In the genomic region with DNA sequence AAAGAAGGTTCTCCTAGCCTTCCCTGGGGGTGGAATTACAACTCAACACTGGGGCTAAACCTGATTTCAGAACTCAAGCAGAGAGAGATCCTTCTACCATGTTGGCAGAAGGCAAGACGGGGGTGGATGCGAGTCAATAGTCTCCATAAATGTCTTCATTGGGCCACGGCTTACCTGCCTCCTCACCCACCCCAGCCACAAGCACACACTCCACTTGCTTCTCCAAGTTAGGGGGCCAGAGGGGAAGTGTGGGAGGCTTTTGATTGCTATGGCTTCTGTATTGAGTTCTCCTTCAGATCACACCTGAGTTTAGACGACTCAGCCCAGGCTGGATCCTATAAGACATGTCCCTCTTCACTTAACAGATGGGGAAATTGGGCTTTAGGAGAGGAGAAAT, we compare ENCODE assay signal across 19 cellular contexts.
DNase-seq lines count a peak whose midpoint lies in the region; ATAC-seq, FAIRE-seq and TF ChIP-seq lines count a peak whose summit lies in the region.
"Had no signal": no experiment of that assay in that cellular context is flagged by ENCODE, and none has a peak within 500 bp of the region (broad histone marks: within the 10 kb centered on the region; RNA-seq: fewer than 3 reads in every experiment).

No MANE protein-coding gene starts in this region.

- no peaks in the 10 kb centered on the region for H3K36me3 Mint-ChIP-seq in CD4-positive, alpha-beta memory T cell
- H3K36me3 Mint-ChIP-seq in H9 (ENCODE audit: insufficient read depth in 1 of 3, low read depth in 3 of 3) (peaks cover 0 to 5% (median 0%) of the 10 kb centered on the region in 3 experiments; a peak in 2 of 7 replicates), astrocyte (ENCODE audit: low read depth, unreplicated experiment) (peaks cover 4% of the 10 kb centered on the region), nephron progenitor cell (ENCODE audit: low read depth) (no peaks in the 10 kb centered on the region)
- H3K36me3 Mint-ChIP-seq: activated CD4-positive, alpha-beta memory T cell treated with anti-CD3 and anti-CD28 coated beads for 36 hours; natural killer cell had no signal

- no peak overlapping the region for H2BK15ac ChIP-seq in H9 (ENCODE audit: low read depth, low read length)

- no peak overlapping the region for H2BK12ac ChIP-seq in H9 (ENCODE audit: insufficient read length, low read depth, low read length)

- H3K4me3 Mint-ChIP-seq in CD4-positive, alpha-beta memory T cell: peak overlapping the region in 5 of 8 donors; percentile 16 to 66 (median 63)
- H3K4me3 Mint-ChIP-seq in H9 (peak overlapping the region; percentile 47 to 71), astrocyte (ENCODE audit: unreplicated experiment) (peak overlapping the region; percentile 50), nephron progenitor cell (peak overlapping the region; percentile 74)
- H3K4me3 Mint-ChIP-seq: activated CD4-positive, alpha-beta memory T cell treated with anti-CD3 and anti-CD28 coated beads for 36 hours; natural killer cell had no signal

- H3K4ac ChIP-seq in H9 (ENCODE audit: low read depth, low read length): no peak overlapping the region

- no peak for TF ChIP-seq CTCF in H9 (conservative IDR thresholded peaks at IDR 0.05)
- TF ChIP-seq CTCF in astrocyte (IDR thresholded peaks at IDR 0.05; ENCODE audit: insufficient read depth, low read depth, low read length): no peak
- TF ChIP-seq CTCF in nephron progenitor cell (IDR thresholded peaks at IDR 0.05): no peak

- no peaks in the 10 kb centered on the region for H3K9me3 ChIP-seq in CD4-positive, alpha-beta memory T cell (ENCODE audit: control insufficient read depth in 1 of 2, low read length in 2 of 2)
- H3K9me3 ChIP-seq in H9 (ENCODE audit: control insufficient read depth, low read depth, low read length): no peaks in the 10 kb centered on the region
- H3K9me3 ChIP-seq in astrocyte (ENCODE audit: insufficient read depth, low read depth, low read length): no peaks in the 10 kb centered on the region
- H3K9me3 ChIP-seq: HAP-1, lower lobe of right lung had no signal

- H3K4me1 ChIP-seq in CD4-positive, alpha-beta memory T cell (ENCODE audit: insufficient read depth, low read length): peaks cover 12% of the 10 kb centered on the region
- H3K4me1 ChIP-seq in H9 (ENCODE audit: insufficient read depth, low read length): no peaks in the 10 kb centered on the region; the same call in 1 of the 2 replicates
- peaks cover 12% of the 10 kb centered on the region for H3K4me1 ChIP-seq in astrocyte (ENCODE audit: insufficient read depth, low read length)
- H3K4me1 ChIP-seq: lower lobe of right lung had no signal

- H3K9me3 Mint-ChIP-seq in CD4-positive, alpha-beta memory T cell: no peaks in the 10 kb centered on the region
- H3K9me3 Mint-ChIP-seq in H9 (peaks cover 4 to 6% of the 10 kb centered on the region in 2 experiments; a peak in 4 of 5 replicates), astrocyte (ENCODE audit: unreplicated experiment) (peaks cover 6% of the 10 kb centered on the region), nephron progenitor cell (peaks cover 8% of the 10 kb centered on the region)
- H3K9me3 Mint-ChIP-seq: activated CD4-positive, alpha-beta memory T cell treated with anti-CD3 and anti-CD28 coated beads for 36 hours; natural killer cell had no signal

- no peak overlapping the region for H4K8ac ChIP-seq in H9 (replicated peaks; ENCODE audit: insufficient read length, low read depth, low read length)

- H3K4me1 Mint-ChIP-seq in CD4-positive, alpha-beta memory T cell: peaks cover 5 to 13% (median 10%) of the 10 kb centered on the region in 4 donors
- H3K4me1 Mint-ChIP-seq in H9 (peaks cover 29 to 33% of the 10 kb centered on the region in 2 experiments), astrocyte (ENCODE audit: low read depth, unreplicated experiment) (peaks cover 26% of the 10 kb centered on the region), nephron progenitor cell (peaks cover 40% of the 10 kb centered on the region)

- no peak overlapping the region for H2BK20ac ChIP-seq in H9 (ENCODE audit: low read depth, low read length, poor library complexity, severe bottlenecking)

- H3K18ac ChIP-seq in H9 (ENCODE audit: insufficient read length, low read depth, low read length): no peak overlapping the region

- H4K20me1 ChIP-seq in H9 (ENCODE audit: control insufficient read depth, insufficient read depth, insufficient read length) (no peaks in the 10 kb centered on the region), astrocyte (ENCODE audit: insufficient read depth, low read length) (no peaks in the 10 kb centered on the region)

- H3K27ac ChIP-seq in CD4-positive, alpha-beta memory T cell (ENCODE audit: low read depth, low read length): no peak overlapping the region
- no peak overlapping the region for H3K27ac ChIP-seq in H9 (ENCODE audit: insufficient read length, low read depth, low read length)
- no peak overlapping the region for H3K27ac ChIP-seq in astrocyte (ENCODE audit: low read depth, low read length)
- H3K27ac ChIP-seq: coronary artery, lower lobe of right lung had no signal

- no peak overlapping the region for H3K56ac ChIP-seq in H9 (ENCODE audit: insufficient read length, low read depth, low read length)

- no peak overlapping the region for H2AK5ac ChIP-seq in H9 (ENCODE audit: insufficient read length, low read length)

- no peak for FAIRE-seq in astrocyte (lab: Jason Lieb, UNC)
- FAIRE-seq: frontal cortex, GM12892, RCC 7860 had no signal

- intact Hi-C loops in CD4-positive, alpha-beta memory T cell (cut with micrococcal nuclease): loop anchor here (10.0 kb wide), 1 partner anchor 1110 kb away; no protein-coding TSS in a partner anchor

- no peak for DNase-seq in CD4-positive, alpha-beta memory T cell
- peak; percentile 30 for DNase-seq in H9
- no peak for DNase-seq in astrocyte (ENCODE audit: low read depth)
- DNase-seq in nephron progenitor cell: no peak
- no peak for DNase-seq in SHP77 (lab: John Stamatoyannopoulos, UW)
- DNase-seq in C1 segment of cervical spinal cord (lab: John Stamatoyannopoulos, UW): no peak
- DNase-seq in NCI-H524 treated with DMSO at 0.1 percent for 48 hours (lab: John Stamatoyannopoulos, UW): no peak
- DNase-seq: anterior cingulate cortex, GF-D8, lower lobe of right lung, natural killer cell, NCI-H187 had no signal

- H3K4me2 ChIP-seq in H9 (ENCODE audit: insufficient read depth, insufficient read length, low read length) (peak overlapping the region; percentile 86), astrocyte (ENCODE audit: low read length) (peak overlapping the region; percentile 86)

- CTCF ChIA-PET in CD4-positive, alpha-beta memory T cell (lab: Charles Lee; ENCODE audit: partially characterized antibody): interaction anchor here (2.7 kb wide), 1 partner anchor 50 kb away, joined by 10 read pairs; no protein-coding TSS in a partner anchor

- no peaks in the 10 kb centered on the region for H3K36me3 ChIP-seq in CD4-positive, alpha-beta memory T cell (ENCODE audit: insufficient read depth, low read length)
- no peaks in the 10 kb centered on the region for H3K36me3 ChIP-seq in astrocyte (ENCODE audit: insufficient read depth, low read length)
- H3K36me3 ChIP-seq: HAP-1, lower lobe of right lung had no signal

- peaks cover 18 to 31% of the 10 kb centered on the region in 2 donors for H3K27me3 Mint-ChIP-seq in CD4-positive, alpha-beta memory T cell
- H3K27me3 Mint-ChIP-seq in H9 (ENCODE audit: low read depth) (peaks cover 35% of the 10 kb centered on the region), astrocyte (ENCODE audit: low read depth, unreplicated experiment) (peaks cover 16% of the 10 kb centered on the region), nephron progenitor cell (ENCODE audit: low read depth, poor library complexity) (peaks cover 27% of the 10 kb centered on the region)

- H2BK5ac ChIP-seq in H9 (ENCODE audit: insufficient read length, low read length): no peak overlapping the region

- no peak overlapping the region for H3K14ac ChIP-seq in H9 (ENCODE audit: insufficient read depth, low read length)

- POLR2A ChIA-PET in CD4-positive, alpha-beta memory T cell (lab: Charles Lee; ENCODE audit: partially characterized antibody): no interaction called here

- H4K91ac ChIP-seq in H9 (ENCODE audit: insufficient read length, low read depth, low read length): no peak overlapping the region

- no peaks in the 10 kb centered on the region for H3K79me1 ChIP-seq in H9 (ENCODE audit: insufficient read depth, low read depth, low read length, poor library complexity, severe bottlenecking)

- H3K27me3 ChIP-seq in CD4-positive, alpha-beta memory T cell (ENCODE audit: insufficient read depth, low read length): peaks cover 8% of the 10 kb centered on the region
- H3K27me3 ChIP-seq in H9 (ENCODE audit: insufficient read depth, low read length) (peaks cover 5% of the 10 kb centered on the region; the same call in 1 of the 2 replicates), astrocyte (ENCODE audit: insufficient read depth, low read length) (peaks cover 35% of the 10 kb centered on the region)

- H3K9ac ChIP-seq in H9 (ENCODE audit: extremely low read depth, insufficient read length, low read length) (no peak overlapping the region), astrocyte (ENCODE audit: low read length) (peak overlapping the region; percentile 62)

- no peak overlapping the region for H3K23ac ChIP-seq in H9 (ENCODE audit: insufficient read length, low read depth, low read length)

- H2AFZ ChIP-seq in H9 (ENCODE audit: low read length) (no peak overlapping the region), astrocyte (ENCODE audit: low read depth, low read length) (peak overlapping the region; percentile 59)

- no peaks in the 10 kb centered on the region for H3K79me2 ChIP-seq in H9 (ENCODE audit: insufficient read depth, low read length)
- H3K79me2 ChIP-seq in astrocyte (ENCODE audit: insufficient read depth, low read length): no peaks in the 10 kb centered on the region

- no peak for ATAC-seq in HG03571 (IDR thresholded peaks at IDR 0.05; ENCODE audit: unreplicated experiment)

- WGBS in H9 (ENCODE audit: extremely low coverage, insufficient read length, low lambda C conversion rate): no CpG with 5 or more reads among the region's 4 CpGs

- no peak overlapping the region for H2BK120ac ChIP-seq in H9 (ENCODE audit: low read depth, low read length, poor library complexity, severe bottlenecking)

- H3K27ac Mint-ChIP-seq in CD4-positive, alpha-beta memory T cell: peak overlapping the region in 2 of 7 donors; percentile 8 to 53
- H3K27ac Mint-ChIP-seq in H9 (no peak overlapping the region), astrocyte (ENCODE audit: unreplicated experiment) (peak overlapping the region; percentile 51), nephron progenitor cell (no peak overlapping the region)
- H3K27ac Mint-ChIP-seq: activated CD4-positive, alpha-beta memory T cell treated with anti-CD3 and anti-CD28 coated beads for 36 hours; natural killer cell had no signal

- H3K23me2 ChIP-seq in H9 (ENCODE audit: insufficient read length, low read depth, low read length, poor library complexity, severe bottlenecking): peaks cover 11% of the 10 kb centered on the region

- no peak overlapping the region for H4K5ac ChIP-seq in H9 (ENCODE audit: insufficient read length, low read depth, low read length)

- no peak overlapping the region for H3K4me3 ChIP-seq in CD4-positive, alpha-beta memory T cell (ENCODE audit: low read length in 2 of 2)
- peak overlapping the region; percentile 39 for H3K4me3 ChIP-seq in astrocyte (ENCODE audit: insufficient read depth, low read depth, low read length)
- H3K4me3 ChIP-seq: lower lobe of right lung had no signal

- H3T11ph ChIP-seq in H9 (ENCODE audit: low read length): no peak overlapping the region
